Comparison of ENCODE assay signal across 12 cellular contexts in genomic region chr12:106304797-106305196, GRCh38. TPM values are rescaled to one million over a fixed set of nuclear protein-coding genes. Genes with fewer than 3 reads are reported as not detected.
DNase-seq lines count a peak whose midpoint lies in the region; ATAC-seq and TF ChIP-seq lines count a peak whose summit lies in the region.
"Had no signal": no experiment of that assay in that cellular context is flagged by ENCODE, and none has a peak within 500 bp of the region (broad histone marks: within the 10 kb centered on the region; RNA-seq: fewer than 3 reads in every experiment).

No MANE protein-coding gene starts in this region.

- no peaks in the 10 kb centered on the region for H3K36me3 ChIP-seq in stomach smooth muscle (ENCODE audit: control insufficient read depth in 2 of 2, insufficient read depth in 2 of 2, low read length in 2 of 2)
- H3K36me3 ChIP-seq in SK-N-SH (replicated peaks in 1 of 2; ENCODE audit: control insufficient read depth in 1 of 2, insufficient read depth in 2 of 2, low read length in 1 of 2), result no peaks in the 10 kb centered on the region

- no peaks in the 10 kb centered on the region for H3K9me3 Mint-ChIP-seq in activated naive CD4-positive, alpha-beta T cell treated with anti-CD3 and anti-CD28 coated beads, Interleukin-2, amount 50 U/mL, for 24 hours
- H3K9me3 Mint-ChIP-seq in activated naive CD4-positive, alpha-beta T cell treated with anti-CD3 and anti-CD28 coated beads, Interleukin-2, amount 10 ng/mL, durations not matched to agents 7 days and 5 days, result no peaks in the 10 kb centered on the region
- H3K9me3 Mint-ChIP-seq in activated naive CD8-positive, alpha-beta T cell treated with anti-CD3 and anti-CD28 coated beads, Interleukin-2, amount 50 U/mL, for 24 hours, result no peaks in the 10 kb centered on the region

- no peak overlapping the region for H3K4me2 ChIP-seq in SK-N-SH

- no peaks in the 10 kb centered on the region for H3K27me3 ChIP-seq in stomach smooth muscle (ENCODE audit: control insufficient read depth in 1 of 2, insufficient read depth in 2 of 2, low read length in 2 of 2)
- no peaks in the 10 kb centered on the region for H3K27me3 ChIP-seq in SK-N-SH (ENCODE audit: insufficient read depth)

- no peak for TF ChIP-seq EP300 in SK-N-SH (IDR thresholded peaks at IDR 0.05; ENCODE audit: borderline replicate concordance in 1 of 2, low read depth in 1 of 2, low read length in 1 of 2)

- H3K9me2 ChIP-seq in SK-N-SH, result no peaks in the 10 kb centered on the region

- no peak for TF ChIP-seq CTCF in SK-N-SH (IDR thresholded peaks at IDR 0.05)

- H3K79me2 ChIP-seq in SK-N-SH (ENCODE audit: insufficient read depth), result no peaks in the 10 kb centered on the region

- H3F3A ChIP-seq in SK-N-SH (replicated peaks; ENCODE audit: insufficient read depth), result peaks cover 3% of the 10 kb centered on the region

- H2AFZ ChIP-seq in SK-N-SH (ENCODE audit: low read depth), result no peak overlapping the region

- peak overlapping the region; percentile 97 for H3K4me3 Mint-ChIP-seq in activated naive CD4-positive, alpha-beta T cell treated with anti-CD3 and anti-CD28 coated beads, Interleukin-2, amount 50 U/mL, for 24 hours
- H3K4me3 Mint-ChIP-seq in activated naive CD4-positive, alpha-beta T cell treated with anti-CD3 and anti-CD28 coated beads, Interleukin-2, amount 10 ng/mL, durations not matched to agents 7 days and 5 days, result no peak overlapping the region
- no peak overlapping the region for H3K4me3 Mint-ChIP-seq in activated naive CD8-positive, alpha-beta T cell treated with anti-CD3 and anti-CD28 coated beads, Interleukin-2, amount 50 U/mL, for 24 hours

- ATAC-seq in activated naive CD8-positive, alpha-beta T cell treated with anti-CD3 and anti-CD28 coated beads, Interleukin-2, amount 50 U/mL, for 24 hours, result no peak

- CTCF ChIA-PET in activated naive CD4-positive, alpha-beta T cell treated with anti-CD3 and anti-CD28 coated beads, Interleukin-2, amount 10 ng/mL, durations not matched to agents 7 days and 5 days (lab: Charles Lee), result interaction anchor here (0.8 to 1.6 kb wide), 2 partner anchors 53 to 78 kb away, joined by 3 to 5 read pairs; no protein-coding TSS in a partner anchor
- CTCF ChIA-PET in SK-N-SH (lab: Yijun Ruan, JAX), result interaction anchor here (1.0 to 4.2 kb wide), 3 partner anchors 10 to 53 kb away, joined by 3 to 20 read pairs (median 3); partner anchors contain the start of gene POLR3B

- H3K4me3 ChIP-seq in stomach smooth muscle (ENCODE audit: low read length in 2 of 2), result peak overlapping the region in 1 of 2 donors; percentile 36
- no peak overlapping the region for H3K4me3 ChIP-seq in SK-N-SH (ENCODE audit: low read depth in 2 of 2, low read length in 1 of 2)

- TF ChIP-seq RAD21 in SK-N-SH (IDR thresholded peaks at IDR 0.05; ENCODE audit: low read length), result no peak

- H3K4me1 ChIP-seq in stomach smooth muscle (ENCODE audit: control insufficient read depth, insufficient read depth, low read length), result peaks cover 51% of the 10 kb centered on the region
- H3K4me1 ChIP-seq in SK-N-SH (ENCODE audit: control insufficient read depth in 1 of 2, insufficient read depth in 2 of 2, low read depth in 1 of 2, low read length in 1 of 2), result peaks cover 16 to 19% of the 10 kb centered on the region in 2 experiments; a peak in 2 of 4 replicates

- H3K36me3 Mint-ChIP-seq in activated naive CD4-positive, alpha-beta T cell treated with anti-CD3 and anti-CD28 coated beads, Interleukin-2, amount 50 U/mL, for 24 hours, result peaks cover 6% of the 10 kb centered on the region
- H3K36me3 Mint-ChIP-seq in activated naive CD4-positive, alpha-beta T cell treated with anti-CD3 and anti-CD28 coated beads, Interleukin-2, amount 10 ng/mL, durations not matched to agents 7 days and 5 days, result peaks cover 14% of the 10 kb centered on the region
- no peaks in the 10 kb centered on the region for H3K36me3 Mint-ChIP-seq in activated naive CD8-positive, alpha-beta T cell treated with anti-CD3 and anti-CD28 coated beads, Interleukin-2, amount 50 U/mL, for 24 hours (ENCODE audit: low read depth)

- H3K27ac ChIP-seq in stomach smooth muscle (ENCODE audit: low read length) (peak overlapping the region; percentile 96), SK-N-SH (ENCODE audit: low read depth in 2 of 2, low read length in 1 of 2) (no peak overlapping the region)

- no peaks in the 10 kb centered on the region for H4K20me1 ChIP-seq in SK-N-SH (ENCODE audit: insufficient read depth)

- H3K4me1 Mint-ChIP-seq in activated naive CD4-positive, alpha-beta T cell treated with anti-CD3 and anti-CD28 coated beads, Interleukin-2, amount 50 U/mL, for 24 hours, result peaks cover 77% of the 10 kb centered on the region
- peaks cover 51% of the 10 kb centered on the region for H3K4me1 Mint-ChIP-seq in activated naive CD4-positive, alpha-beta T cell treated with anti-CD3 and anti-CD28 coated beads, Interleukin-2, amount 10 ng/mL, durations not matched to agents 7 days and 5 days
- peaks cover 76% of the 10 kb centered on the region for H3K4me1 Mint-ChIP-seq in activated naive CD8-positive, alpha-beta T cell treated with anti-CD3 and anti-CD28 coated beads, Interleukin-2, amount 50 U/mL, for 24 hours

- POLR2A ChIA-PET in SK-N-SH (lab: Yijun Ruan, JAX), result no interaction called here

- no peaks in the 10 kb centered on the region for H3K9me3 ChIP-seq in stomach smooth muscle (ENCODE audit: control insufficient read depth in 2 of 2, low read length in 2 of 2)
- no peaks in the 10 kb centered on the region for H3K9me3 ChIP-seq in SK-N-SH

- WGBS in SK-N-SH (ENCODE audit: low lambda C conversion rate), result 93% methylated on average over 6 of the region's 6 CpGs

- no peak for DNase-seq in activated naive CD4-positive, alpha-beta T cell treated with anti-CD3 and anti-CD28 coated beads, Interleukin-2, amount 10 ng/mL, durations not matched to agents 7 days and 5 days
- DNase-seq in activated naive CD8-positive, alpha-beta T cell treated with anti-CD3 and anti-CD28 coated beads, Interleukin-2, amount 50 U/mL, for 24 hours, result no peak
- peak; percentile 27 for DNase-seq in medulla oblongata (ENCODE audit: extremely low spot score)
- DNase-seq in RPMI8226, result no peak
- DNase-seq in SK-N-SH, result no peak
- no peak for DNase-seq in G401 (ENCODE audit: low spot score)
- DNase-seq: activated CD4-positive, alpha-beta T cell treated with anti-CD3 and anti-CD28 coated beads, Interleukin-2, amount 50 U/mL, for 1 hour; activated gamma-delta T cell; NCI-H2081; NCI-H774 had no signal

- peak overlapping the region; percentile 85 for H3K27ac Mint-ChIP-seq in activated naive CD4-positive, alpha-beta T cell treated with anti-CD3 and anti-CD28 coated beads, Interleukin-2, amount 50 U/mL, for 24 hours
- no peak overlapping the region for H3K27ac Mint-ChIP-seq in activated naive CD4-positive, alpha-beta T cell treated with anti-CD3 and anti-CD28 coated beads, Interleukin-2, amount 10 ng/mL, durations not matched to agents 7 days and 5 days
- H3K27ac Mint-ChIP-seq in activated naive CD8-positive, alpha-beta T cell treated with anti-CD3 and anti-CD28 coated beads, Interleukin-2, amount 50 U/mL, for 24 hours, result peak overlapping the region; percentile 13

- no peaks in the 10 kb centered on the region for H3K27me3 Mint-ChIP-seq in activated naive CD4-positive, alpha-beta T cell treated with anti-CD3 and anti-CD28 coated beads, Interleukin-2, amount 50 U/mL, for 24 hours
- H3K27me3 Mint-ChIP-seq in activated naive CD4-positive, alpha-beta T cell treated with anti-CD3 and anti-CD28 coated beads, Interleukin-2, amount 10 ng/mL, durations not matched to agents 7 days and 5 days, result no peaks in the 10 kb centered on the region
- H3K27me3 Mint-ChIP-seq in activated naive CD8-positive, alpha-beta T cell treated with anti-CD3 and anti-CD28 coated beads, Interleukin-2, amount 50 U/mL, for 24 hours, result no peaks in the 10 kb centered on the region

- H3K9ac ChIP-seq in stomach smooth muscle (ENCODE audit: low read length in 2 of 2) (no peak overlapping the region), SK-N-SH (no peak overlapping the region)

- in situ Hi-C loops in G401 (cut with HindIII; ENCODE audit: low sequenced_read_pairs), result no loop called here

TF ChIP-seq in SK-N-SH, 30 proteins besides CTCF, POLR2A, EP300 and RAD21:
- TF ChIP-seq MAX (IDR thresholded peaks at IDR 0.05; ENCODE audit: low read depth), result no peak
- no peak for TF ChIP-seq JUND (IDR thresholded peaks at IDR 0.05)
- no peak for TF ChIP-seq TAF1 (IDR thresholded peaks at IDR 0.05; ENCODE audit: borderline replicate concordance, low read depth, low read length)
- TF ChIP-seq, protein P1, sequence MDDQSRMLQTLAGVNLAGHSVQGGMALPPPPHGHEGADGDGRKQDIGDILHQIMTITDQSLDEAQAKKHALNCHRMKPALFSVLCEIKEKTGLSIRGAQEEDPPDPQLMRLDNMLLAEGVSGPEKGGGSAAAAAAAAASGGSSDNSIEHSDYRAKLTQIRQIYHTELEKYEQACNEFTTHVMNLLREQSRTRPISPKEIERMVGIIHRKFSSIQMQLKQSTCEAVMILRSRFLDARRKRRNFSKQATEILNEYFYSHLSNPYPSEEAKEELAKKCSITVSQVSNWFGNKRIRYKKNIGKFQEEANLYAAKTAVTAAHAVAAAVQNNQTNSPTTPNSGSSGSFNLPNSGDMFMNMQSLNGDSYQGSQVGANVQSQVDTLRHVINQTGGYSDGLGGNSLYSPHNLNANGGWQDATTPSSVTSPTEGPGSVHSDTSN (IDR thresholded peaks at IDR 0.05), result no peak
- no peak for TF ChIP-seq TEAD4 (IDR thresholded peaks at IDR 0.05; ENCODE audit: borderline replicate concordance, insufficient read depth)
- TF ChIP-seq FOSL2 (IDR thresholded peaks at IDR 0.05; ENCODE audit: borderline replicate concordance, low read depth), result no peak
TF ChIP-seq in SK-N-SH: peak in this region for 0.

RNA-seq across cellular contexts. Expression of gene TCP11L2, which starts 2.3 kb away (rescaled TPM):
- polyA plus RNA-seq in SK-N-SH (2012; rRNA removed), result 4.0 and 5.5 TPM in 2 replicates
- 3.2 and 3.8 TPM in 2 replicates for polyA plus RNA-seq in SK-N-SH (2012; cell fraction: cytosol; rRNA removed)
- 6.3 and 11.7 TPM in 2 replicates for polyA plus RNA-seq in SK-N-SH (2012; cell fraction: nucleus; rRNA removed)
- total RNA-seq in G401 (2014; rRNA removed; shearing (Covaris generic)), result 12.7 and 12.9 TPM in 2 replicates

RNA-seq across cellular contexts. Expression of gene POLR3B, which starts 52.8 kb away (rescaled TPM):
- 3.3 and 3.9 TPM in 2 replicates for polyA plus RNA-seq in SK-N-SH (2012; rRNA removed)
- 3.9 TPM in 2 replicates for polyA plus RNA-seq in SK-N-SH (2012; cell fraction: cytosol; rRNA removed)
- polyA plus RNA-seq in SK-N-SH (2012; cell fraction: nucleus; rRNA removed), result 2.8 and 3.9 TPM in 2 replicates
- total RNA-seq in G401 (2014; rRNA removed; shearing (Covaris generic)), result 7.4 and 8.1 TPM in 2 replicates

RNA-seq across cellular contexts. Expression of gene CKAP4, which starts 57.0 kb away (rescaled TPM):
- 112 and 113 TPM in 2 replicates for polyA plus RNA-seq in SK-N-SH (2012; rRNA removed)
- polyA plus RNA-seq in SK-N-SH (2012; cell fraction: cytosol; rRNA removed), result 120 and 133 TPM in 2 replicates
- 79.8 and 105 TPM in 2 replicates for polyA plus RNA-seq in SK-N-SH (2012; cell fraction: nucleus; rRNA removed)
- 50.9 and 54.4 TPM in 2 replicates for total RNA-seq in G401 (2014; rRNA removed; shearing (Covaris generic))
